Comparison of ENCODE assay signal across 9 cellular contexts in the genomic region with DNA sequence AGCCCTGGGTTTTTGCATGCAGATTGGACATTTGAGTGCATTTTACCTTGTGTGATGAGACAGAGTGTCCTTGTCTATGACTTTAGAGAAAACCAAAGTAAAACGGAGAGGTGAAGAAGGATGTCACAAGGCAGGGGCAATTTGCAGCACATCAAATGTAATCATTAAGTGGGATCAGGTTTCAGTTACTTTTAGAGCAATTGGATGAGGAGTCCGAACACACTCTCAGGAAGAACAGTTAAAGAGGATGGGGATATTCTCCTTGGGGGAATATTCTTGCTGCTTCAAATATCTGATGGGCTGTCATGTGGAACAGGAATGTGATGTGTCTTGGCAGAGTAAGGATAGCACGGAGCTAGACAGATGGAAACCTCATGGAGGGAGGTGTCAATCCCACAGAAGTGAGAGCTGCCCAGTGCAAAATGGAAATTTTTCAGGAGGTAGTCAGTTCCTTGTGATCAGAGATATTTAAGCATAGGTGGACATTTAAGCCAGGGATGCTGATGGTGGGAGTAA. TPM values are rescaled to one million over a fixed set of nuclear protein-coding genes. Genes with fewer than 3 reads are reported as not detected.
A peak's percentile ranks its signal among the peaks of the same experiment; 100 is the strongest.
DNase-seq lines count a peak whose midpoint lies in the region; ATAC-seq lines count a peak whose summit lies in the region.
"Had no signal": no experiment of that assay in that cellular context is flagged by ENCODE, and none has a peak within 500 bp of the region (broad histone marks: within the 10 kb centered on the region; RNA-seq: fewer than 3 reads in every experiment).

No MANE protein-coding gene starts in this region.

- no peaks in the 10 kb centered on the region for H3K4me1 ChIP-seq in effector memory CD4-positive, alpha-beta T cell (ENCODE audit: control insufficient read depth, insufficient read depth, low read length, poor library complexity, severe bottlenecking)
- H3K4me1 ChIP-seq in neuronal stem cell (ENCODE audit: control insufficient read depth in 2 of 2, insufficient read depth in 1 of 2, low read depth in 1 of 2, low read length in 2 of 2), result peaks cover 4 to 13% of the 10 kb centered on the region in 2 donors

- H3K9me3 ChIP-seq in effector memory CD4-positive, alpha-beta T cell (ENCODE audit: control insufficient read depth, low read length), result no peaks in the 10 kb centered on the region
- no peaks in the 10 kb centered on the region for H3K9me3 ChIP-seq in neuronal stem cell (replicated peaks in 1 of 2; ENCODE audit: control insufficient read depth in 2 of 2, insufficient read depth in 1 of 2, low read depth in 1 of 2, low read length in 2 of 2)

- H3K36me3 ChIP-seq in effector memory CD4-positive, alpha-beta T cell (ENCODE audit: control insufficient read depth, insufficient read depth, low read length), result no peaks in the 10 kb centered on the region
- H3K36me3 ChIP-seq in neuronal stem cell (replicated peaks in 1 of 2; ENCODE audit: control insufficient read depth in 2 of 2, insufficient read depth in 2 of 2, low read length in 2 of 2), result no peaks in the 10 kb centered on the region

- no peak overlapping the region for H3K4ac ChIP-seq in neuronal stem cell (ENCODE audit: low read length)

- H3K27me3 ChIP-seq in effector memory CD4-positive, alpha-beta T cell (replicated peaks; ENCODE audit: control insufficient read depth, insufficient read depth, low read length, poor library complexity, severe bottlenecking), result no peaks in the 10 kb centered on the region
- H3K27me3 ChIP-seq in neuronal stem cell (ENCODE audit: control insufficient read depth in 3 of 3, insufficient read depth in 3 of 3, low read depth in 1 of 3, low read length in 3 of 3), result peaks cover 0 to 4% (median 0%) of the 10 kb centered on the region in 3 experiments

- no CpG with 5 or more reads among the region's 3 CpGs for WGBS in neuronal stem cell (ENCODE audit: extremely low coverage in 2 of 2, insufficient read length in 2 of 2, insufficient replicate concordance in 1 of 2), 2 donors

- peak overlapping the region; percentile 60 for H3K27ac ChIP-seq in effector memory CD4-positive, alpha-beta T cell (ENCODE audit: insufficient read depth, low read length, poor library complexity, severe bottlenecking)
- no peak overlapping the region for H3K27ac ChIP-seq in neuronal stem cell (replicated peaks; ENCODE audit: low read length)

- no peak overlapping the region for H2BK12ac ChIP-seq in neuronal stem cell (ENCODE audit: low read length)

- H4K8ac ChIP-seq in neuronal stem cell (ENCODE audit: low read depth, low read length), result no peak overlapping the region

- H3K23ac ChIP-seq in neuronal stem cell (ENCODE audit: low read depth, low read length, poor library complexity), result no peak overlapping the region

- no peak overlapping the region for H2BK120ac ChIP-seq in neuronal stem cell (ENCODE audit: low read depth, low read length)

- no peaks in the 10 kb centered on the region for H3K79me1 ChIP-seq in neuronal stem cell (ENCODE audit: low read depth, low read length)

- no peak overlapping the region for H2BK15ac ChIP-seq in neuronal stem cell (ENCODE audit: low read length)

- peak overlapping the region; percentile 76 for H3K4me3 ChIP-seq in effector memory CD4-positive, alpha-beta T cell (ENCODE audit: insufficient read depth, low read depth, low read length, poor library complexity, severe bottlenecking)
- no peak overlapping the region for H3K4me3 ChIP-seq in neuronal stem cell (ENCODE audit: low read length in 2 of 2)

- peak overlapping the region; percentile 83 for H2AFZ ChIP-seq in neuronal stem cell (ENCODE audit: low read length)

- H3K9ac ChIP-seq in neuronal stem cell (ENCODE audit: low read depth, low read length, poor library complexity), result no peak overlapping the region

- no peak overlapping the region for H2AK5ac ChIP-seq in neuronal stem cell (ENCODE audit: low read depth, low read length)

- no peak overlapping the region for H3K14ac ChIP-seq in neuronal stem cell (ENCODE audit: low read length)

- H2BK5ac ChIP-seq in neuronal stem cell (ENCODE audit: low read length), result no peak overlapping the region

- ATAC-seq in HG02759 (IDR thresholded peaks at IDR 0.05; ENCODE audit: unreplicated experiment) (no peak), HG03521 (IDR thresholded peaks at IDR 0.05; ENCODE audit: unreplicated experiment) (no peak)

- H3K4me2 ChIP-seq in neuronal stem cell (ENCODE audit: insufficient read depth, low read length, poor library complexity, severe bottlenecking), result no peak overlapping the region

- DNase-seq in DMS 273 (lab: John Stamatoyannopoulos, UW; ENCODE audit: unreplicated experiment) (peak; percentile 51), DMS 273 treated with DMSO at 0.1 percent for 48 hours (lab: John Stamatoyannopoulos, UW) (no peak), NCI-H524 (lab: John Stamatoyannopoulos, UW) (peak; percentile 37 to 71), neuronal stem cell (ENCODE audit: low spot score) (no peak), globus pallidus (ENCODE audit: low spot score) (no peak)
- no peak for DNase-seq in effector memory CD4-positive, alpha-beta T cell
- DNase-seq: 8988T had no signal

- H4K91ac ChIP-seq in neuronal stem cell (ENCODE audit: low read depth, low read length, poor library complexity), result no peak overlapping the region

- no peak overlapping the region for H3K18ac ChIP-seq in neuronal stem cell (ENCODE audit: low read length)

RNA-seq across cellular contexts. Expression of a gene that starts 0.8 kb away (rescaled TPM):
- polyA plus RNA-seq in neuronal stem cell (2013, experiment 1 of 2), result 0.38 TPM
- 0.43 TPM for polyA plus RNA-seq in neuronal stem cell (2013, experiment 2 of 2)

RNA-seq across cellular contexts. Expression of a gene that starts 6.3 kb away (rescaled TPM):
- polyA plus RNA-seq in neuronal stem cell (2013, experiment 1 of 2), result 33.3 TPM
- polyA plus RNA-seq in neuronal stem cell (2013, experiment 2 of 2), result 32.8 TPM

Comparison
In these comparisons a context has a peak if more than half of its experiments do, and no peak if none do; other contexts are left out.
1. DNase-seq: peak in DMS 273 (single experiment) and NCI-H524 (2 of 2); none in DMS 273 treated with DMSO at 0.1 percent for 48 hours (single experiment), effector memory CD4-positive, alpha-beta T cell (0 of 3), neuronal stem cell (single experiment) and globus pallidus (single experiment).